In genomic region chr10:70681731-70682005, GRCh38 we compare ENCODE assay signal across 14 cellular contexts. TPM values are rescaled to one million over a fixed set of nuclear protein-coding genes. Genes with fewer than 3 reads are reported as not detected.
DNase-seq lines count a peak whose midpoint lies in the region; ATAC-seq and TF ChIP-seq lines count a peak whose summit lies in the region.
"Had no signal": no experiment of that assay in that cellular context is flagged by ENCODE, and none has a peak within 500 bp of the region (broad histone marks: within the 10 kb centered on the region; RNA-seq: fewer than 3 reads in every experiment).

No MANE protein-coding gene starts in this region.

- ATAC-seq in HCT116 (peak; percentile 23; the same call in 1 of the 2 replicates), GM18867 (IDR thresholded peaks at IDR 0.05; ENCODE audit: unreplicated experiment) (no peak)
- ATAC-seq: CD8-positive, alpha-beta T cell had no signal

- no peak for TF ChIP-seq RAD21 in HCT116 (IDR thresholded peaks at IDR 0.05; ENCODE audit: low read depth)

- intact Hi-C loops in HCT116 (cut with micrococcal nuclease), result no loop called here

- CTCF ChIA-PET in HCT116 (lab: Charles Lee), result no interaction called here
- CTCF ChIA-PET in activated CD4-positive, alpha-beta memory T cell treated with anti-CD3 and anti-CD28 coated beads, Interleukin-2, amount 10 ng/mL, durations not matched to agents 7 days and 5 days (lab: Charles Lee), result no interaction called here

- H3K4me1 ChIP-seq in HCT116 (ENCODE audit: control insufficient read depth in 1 of 2, insufficient read depth in 2 of 2, low read length in 2 of 2), result peaks cover 0 to 33% of the 10 kb centered on the region in 2 experiments; a peak in 2 of 4 replicates

- H3K27ac ChIP-seq in HCT116 (ENCODE audit: low read depth, low read length), result no peak overlapping the region

- H3K36me3 ChIP-seq in H7 (replicated peaks; ENCODE audit: control insufficient read depth, insufficient read depth, low read length) (no peaks in the 10 kb centered on the region), HCT116 (ENCODE audit: control insufficient read depth in 1 of 2, insufficient read depth in 2 of 2, low read length in 2 of 2) (peaks cover 0 to 11% of the 10 kb centered on the region in 2 experiments; a peak in 1 of 4 replicates)

- H3K9me2 ChIP-seq in HCT116 (ENCODE audit: insufficient read depth), result no peaks in the 10 kb centered on the region

- H3K4me3 ChIP-seq in H7 (ENCODE audit: insufficient read depth, low read depth, low read length) (no peak overlapping the region), HCT116 (replicated peaks in 1 of 2; ENCODE audit: low read depth in 1 of 2, low read length in 2 of 2) (no peak overlapping the region)

- H3K27ac Mint-ChIP-seq in brain (peak overlapping the region in 4 of 5 experiments; percentile 19 to 48 (median 27)), glutamatergic neuron (ENCODE audit: unreplicated experiment) (peak overlapping the region; percentile 94)
- no peak overlapping the region for H3K27ac Mint-ChIP-seq in activated CD4-positive, alpha-beta memory T cell treated with anti-CD3 and anti-CD28 coated beads, Interleukin-2, amount 10 ng/mL, durations not matched to agents 7 days and 5 days
- H3K27ac Mint-ChIP-seq: CD14-positive monocyte; CD8-positive, alpha-beta T cell had no signal

- RAD21 ChIA-PET in HCT116 (lab: Charles Lee; ENCODE audit: low non-redundant PET in 1 of 2, low total read pairs in 2 of 2, uncharacterized antibody in 2 of 2, unreplicated experiment in 2 of 2), result no interaction called here

- H3K36me3 Mint-ChIP-seq in brain, result peaks cover 6% of the 10 kb centered on the region
- H3K36me3 Mint-ChIP-seq in glutamatergic neuron (ENCODE audit: unreplicated experiment), result no peaks in the 10 kb centered on the region
- H3K36me3 Mint-ChIP-seq in activated CD4-positive, alpha-beta memory T cell treated with anti-CD3 and anti-CD28 coated beads, Interleukin-2, amount 10 ng/mL, durations not matched to agents 7 days and 5 days (ENCODE audit: low read depth), result no peaks in the 10 kb centered on the region
- H3K36me3 Mint-ChIP-seq: CD14-positive monocyte; CD8-positive, alpha-beta T cell had no signal

- no peak for TF ChIP-seq POLR2A in HCT116 (IDR thresholded peaks at IDR 0.05; ENCODE audit: borderline replicate concordance, extremely low read depth, insufficient read depth, insufficient read length)

- POLR2A ChIA-PET in HCT116 (lab: Charles Lee), result no interaction called here
- POLR2A ChIA-PET in activated CD4-positive, alpha-beta memory T cell treated with anti-CD3 and anti-CD28 coated beads, Interleukin-2, amount 10 ng/mL, durations not matched to agents 7 days and 5 days (lab: Charles Lee), result no interaction called here

- H3K27me3 Mint-ChIP-seq in brain (peaks cover 4% of the 10 kb centered on the region), glutamatergic neuron (ENCODE audit: unreplicated experiment) (peaks cover 16% of the 10 kb centered on the region)
- H3K27me3 Mint-ChIP-seq in activated CD4-positive, alpha-beta memory T cell treated with anti-CD3 and anti-CD28 coated beads, Interleukin-2, amount 10 ng/mL, durations not matched to agents 7 days and 5 days, result no peaks in the 10 kb centered on the region

- no peak overlapping the region for H3K4me2 ChIP-seq in HCT116 (ENCODE audit: low read length)

- TF ChIP-seq CTCF in HCT116 (IDR thresholded peaks at IDR 0.05 in 2 of 3, conservative IDR thresholded peaks at IDR 0.05 in 1 of 3; ENCODE audit: borderline replicate concordance in 1 of 3, insufficient read depth in 1 of 3, low read depth in 2 of 3, low read length in 2 of 3) (no peak), brain (conservative IDR thresholded peaks at IDR 0.05) (no peak), glutamatergic neuron (IDR thresholded peaks at IDR 0.05; ENCODE audit: partially characterized antibody, unreplicated experiment) (no peak)

- BruUV-seq in HCT116 (replicated peaks; lab: Mats Ljungman, UMichigan), result no TSS peak

- H4K20me1 ChIP-seq in HCT116 (ENCODE audit: insufficient read depth), result no peaks in the 10 kb centered on the region

- no peak overlapping the region for H3K9ac ChIP-seq in HCT116 (ENCODE audit: low read length)

- no peaks in the 10 kb centered on the region for H3K27me3 ChIP-seq in H7 (ENCODE audit: control insufficient read depth, insufficient read depth, low read length)
- no peaks in the 10 kb centered on the region for H3K27me3 ChIP-seq in HCT116 (ENCODE audit: insufficient read depth, low read length)

- H3K9me3 Mint-ChIP-seq in brain (peaks cover 0 to 9% (median 5%) of the 10 kb centered on the region in 5 experiments), glutamatergic neuron (ENCODE audit: unreplicated experiment) (peaks cover 9% of the 10 kb centered on the region)
- no peaks in the 10 kb centered on the region for H3K9me3 Mint-ChIP-seq in activated CD4-positive, alpha-beta memory T cell treated with anti-CD3 and anti-CD28 coated beads, Interleukin-2, amount 10 ng/mL, durations not matched to agents 7 days and 5 days
- H3K9me3 Mint-ChIP-seq: CD14-positive monocyte; CD8-positive, alpha-beta T cell had no signal

- H3K79me2 ChIP-seq in HCT116 (ENCODE audit: insufficient read depth, low read length), result peaks cover 43% of the 10 kb centered on the region

- DNase-seq in H7 (peak; percentile 46), HCT116 (ENCODE audit: low read depth, low spot score) (no peak), glutamatergic neuron (no peak), AML-193 (lab: John Stamatoyannopoulos, UW) (no peak)
- DNase-seq in effector CD4-positive, alpha-beta T cell, result no peak
- no peak for DNase-seq in activated CD4-positive, alpha-beta memory T cell treated with anti-CD3 and anti-CD28 coated beads, Interleukin-2, amount 10 ng/mL, durations not matched to agents 7 days and 5 days
- DNase-seq: CD8-positive, alpha-beta T cell; COR-L47; DND-41; GDM1; IMR-90 had no signal

- H3K4me3 Mint-ChIP-seq in brain, result no peak overlapping the region
- peak overlapping the region; percentile 40 for H3K4me3 Mint-ChIP-seq in glutamatergic neuron (ENCODE audit: unreplicated experiment)
- no peak overlapping the region for H3K4me3 Mint-ChIP-seq in activated CD4-positive, alpha-beta memory T cell treated with anti-CD3 and anti-CD28 coated beads, Interleukin-2, amount 10 ng/mL, durations not matched to agents 7 days and 5 days
- H3K4me3 Mint-ChIP-seq: CD14-positive monocyte; CD8-positive, alpha-beta T cell had no signal

- H2AFZ ChIP-seq in HCT116 (ENCODE audit: low read depth, low read length, poor library complexity, severe bottlenecking), result no peak overlapping the region

- no peaks in the 10 kb centered on the region for H3K9me3 ChIP-seq in HCT116 (ENCODE audit: control insufficient read depth in 1 of 2, insufficient read depth in 1 of 2, low read depth in 1 of 2, low read length in 2 of 2)

- peaks cover 61% of the 10 kb centered on the region for H3K4me1 Mint-ChIP-seq in brain
- peaks cover 55% of the 10 kb centered on the region for H3K4me1 Mint-ChIP-seq in glutamatergic neuron (ENCODE audit: low read depth, unreplicated experiment)
- no peaks in the 10 kb centered on the region for H3K4me1 Mint-ChIP-seq in activated CD4-positive, alpha-beta memory T cell treated with anti-CD3 and anti-CD28 coated beads, Interleukin-2, amount 10 ng/mL, durations not matched to agents 7 days and 5 days

TF ChIP-seq in HCT116, 20 proteins besides CTCF, POLR2A, EP300 and RAD21:
- TF ChIP-seq YY1 (IDR thresholded peaks at IDR 0.05; ENCODE audit: extremely low read depth, insufficient replicate concordance, low read depth, low read length), result no peak
- no peak for TF ChIP-seq JUND (IDR thresholded peaks at IDR 0.05)
- TF ChIP-seq ELF1 (IDR thresholded peaks at IDR 0.05; ENCODE audit: borderline replicate concordance, low read depth), result no peak
- TF ChIP-seq CEBPB (IDR thresholded peaks at IDR 0.05; ENCODE audit: low read depth), result no peak
- TF ChIP-seq ZBTB33 (IDR thresholded peaks at IDR 0.05; ENCODE audit: extremely low read depth, insufficient replicate concordance, low read length), result no peak
- no peak for TF ChIP-seq FOSL1 (IDR thresholded peaks at IDR 0.05; ENCODE audit: low read depth)
- TF ChIP-seq EZH2phosphoT487 (IDR thresholded peaks at IDR 0.05; ENCODE audit: borderline replicate concordance), result no peak
- no peak for TF ChIP-seq EGR1 (IDR thresholded peaks at IDR 0.05; ENCODE audit: low read depth)
- no peak for TF ChIP-seq ZFX (IDR thresholded peaks at IDR 0.05)

RNA-seq across cellular contexts. Expression of gene ADAMTS14, which starts 9.4 kb away (rescaled TPM):
- 1.1 and 2.4 TPM in 2 replicates for total RNA-seq in H7 (2014; rRNA removed; shearing (Covaris generic))
- total RNA-seq in HCT116 (2021; ENCODE audit: unreplicated experiment) (13.2 TPM), glutamatergic neuron (ENCODE audit: unreplicated experiment) (29.8 TPM)
- polyA plus RNA-seq in HCT116 (2012), result 14.3 and 15.5 TPM in 2 replicates
- polyA plus RNA-seq in brain (ENCODE audit: insufficient read depth, low read depth, low replicate concordance), result 1.7 TPM
- not detected for total RNA-seq in activated CD4-positive, alpha-beta memory T cell treated with anti-CD3 and anti-CD28 coated beads, Interleukin-2, amount 10 ng/mL, durations not matched to agents 7 days and 5 days
- total RNA-seq: CD8-positive, alpha-beta T cell had no signal
- polyA plus RNA-seq: CD14-positive monocyte had no signal
